8 cellular contexts compared by ENCODE assay signal in the genomic region with DNA sequence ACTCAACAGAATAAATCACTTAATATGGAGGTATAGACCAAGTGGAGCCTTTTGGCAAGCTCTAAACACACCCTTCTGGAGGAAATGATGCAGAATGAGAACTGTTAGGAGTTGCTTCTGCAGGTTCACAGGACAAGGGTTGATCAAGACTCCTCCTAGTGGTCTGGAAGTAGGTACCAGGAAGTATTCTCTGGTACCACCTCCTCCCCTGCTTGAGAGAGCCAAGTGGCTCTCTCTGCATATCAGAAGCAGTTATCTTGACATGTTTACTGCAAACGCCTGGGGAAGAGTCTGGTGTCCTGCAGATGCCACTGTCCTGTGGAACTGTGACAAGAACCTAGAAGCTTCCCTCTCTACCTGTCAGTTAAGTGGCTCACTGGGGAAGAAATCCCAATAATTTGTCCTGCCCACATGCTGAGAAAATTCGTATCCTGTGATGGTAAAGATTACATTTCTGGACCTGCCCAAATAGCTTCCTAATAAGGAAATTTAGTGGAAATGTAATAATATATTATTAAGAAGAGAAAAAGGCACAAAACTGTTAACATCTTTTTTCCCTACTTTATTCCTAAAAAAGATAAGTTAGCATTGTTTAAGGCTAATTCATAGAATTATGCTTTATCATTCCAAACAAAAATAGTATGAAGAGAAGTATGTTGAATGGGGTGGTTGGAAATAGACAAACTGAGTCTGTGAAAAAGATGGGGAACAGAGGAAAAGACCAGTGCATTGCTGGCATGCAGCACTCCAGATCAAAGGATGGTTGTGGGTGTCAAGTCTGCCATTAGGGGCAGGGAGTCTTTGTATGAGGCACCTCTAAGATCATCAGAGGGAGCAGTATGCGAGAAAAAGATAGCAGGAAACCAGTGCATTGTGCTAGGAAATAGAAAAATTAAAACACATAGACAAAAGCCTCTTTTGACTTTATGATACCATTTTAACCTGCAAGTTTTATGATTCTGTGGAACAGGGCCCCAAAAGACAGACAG.
DNase-seq lines count a peak whose midpoint lies in the region; ATAC-seq and TF ChIP-seq lines count a peak whose summit lies in the region.

No MANE protein-coding gene starts in this region.

- peaks cover 0 to 2% (median 0%) of the 10 kb centered on the region in 4 donors for H3K36me3 ChIP-seq in sigmoid colon

- WGBS in sigmoid colon, 2 donors, result 41 to 46% methylated on average over 3 of the region's 3 CpGs

- H3K27ac ChIP-seq in sigmoid colon, result no peak overlapping the region

- ATAC-seq in GM19324 (IDR thresholded peaks at IDR 0.05; ENCODE audit: low FRiP score, unreplicated experiment) (peak; percentile 56), HG03159 (IDR thresholded peaks at IDR 0.05; ENCODE audit: unreplicated experiment) (peak; percentile 67)

- H3K4me3 ChIP-seq in foreskin fibroblast (ENCODE audit: low read depth in 1 of 2, low read length in 2 of 2) (no peak overlapping the region), retinal pigment epithelial cell (ENCODE audit: low read length) (no peak overlapping the region), sigmoid colon (no peak overlapping the region)

- DNase-seq in DMS79 treated with DMSO at 0.1 percent for 48 hours (lab: John Stamatoyannopoulos, UW), result peak; percentile 52
- DNase-seq in NCI-H524 (lab: John Stamatoyannopoulos, UW), result peak; percentile 46 to 68
- DNase-seq in activated CD4-positive, alpha-beta T cell treated with anti-CD3 and anti-CD28 coated beads, Interleukin-2, amount 50 U/mL, for 4 hours, result peak; percentile 39
- peak; percentile 19 to 41 for DNase-seq in foreskin fibroblast
- no peak for DNase-seq in retinal pigment epithelial cell (ENCODE audit: low read depth)
- no peak for DNase-seq in sigmoid colon

- H3K9me3 ChIP-seq in sigmoid colon, result no peaks in the 10 kb centered on the region

- H3K4me1 ChIP-seq in sigmoid colon, result peaks cover 0 to 12% (median under 1%) of the 10 kb centered on the region in 4 donors

- no peak for TF ChIP-seq POLR2A in sigmoid colon (IDR thresholded peaks at IDR 0.05)

- intact Hi-C loops in sigmoid colon (cut with DNase I), result no loop called here

- H3K27me3 ChIP-seq in sigmoid colon, result no peaks in the 10 kb centered on the region

- TF ChIP-seq CTCF in foreskin fibroblast (IDR thresholded peaks at IDR 0.05; ENCODE audit: low read depth, low read length) (peak; percentile 34), retinal pigment epithelial cell (conservative IDR thresholded peaks at IDR 0.05; ENCODE audit: low read depth, low read length) (peak; percentile 68), sigmoid colon (IDR thresholded peaks at IDR 0.05) (peak in 2 of 4 experiments; percentile 9 to 12)

- TF ChIP-seq EP300 in sigmoid colon (IDR thresholded peaks at IDR 0.05), result no peak

Comparison
In these comparisons a context has a peak if more than half of its experiments do, and no peak if none do; other contexts are left out.
1. DNase-seq: peak in DMS79 treated with DMSO at 0.1 percent for 48 hours (single experiment), NCI-H524 (2 of 2), activated CD4-positive, alpha-beta T cell treated with anti-CD3 and anti-CD28 coated beads, Interleukin-2, amount 50 U/mL, for 4 hours (2 of 2) and foreskin fibroblast (2 of 2); none in retinal pigment epithelial cell (single experiment) and sigmoid colon (single experiment).